ENCODE assay signal across 22 cellular contexts in genomic region chr17:49819651-49820050, GRCh38. TPM values are rescaled to one million over a fixed set of nuclear protein-coding genes. Genes with fewer than 3 reads are reported as not detected.
DNase-seq lines count a peak whose midpoint lies in the region; ATAC-seq, FAIRE-seq and TF ChIP-seq lines count a peak whose summit lies in the region.
"Had no signal": no experiment of that assay in that cellular context is flagged by ENCODE, and none has a peak within 500 bp of the region (broad histone marks: within the 10 kb centered on the region; RNA-seq: fewer than 3 reads in every experiment).

No MANE protein-coding gene starts in this region.

- H3K9me3 Mint-ChIP-seq in activated naive CD4-positive, alpha-beta T cell treated with anti-CD3 and anti-CD28 coated beads, Interleukin-2, amount 50 U/mL, for 24 hours, result peaks cover 5% of the 10 kb centered on the region
- no peaks in the 10 kb centered on the region for H3K9me3 Mint-ChIP-seq in stimulated activated effector memory CD8-positive, alpha-beta T cell treated with anti-CD3 and anti-CD28 coated beads, Interleukin-12 subunit alpha, Interleukin-12 subunit beta, amount 100 ng/mL, for 72 hours
- H3K9me3 Mint-ChIP-seq: HFFc6 had no signal

- peaks cover 15% of the 10 kb centered on the region for H3K4me1 ChIP-seq in mucosa of descending colon (ENCODE audit: low read depth)

- peaks cover 22% of the 10 kb centered on the region for H3K36me3 Mint-ChIP-seq in activated naive CD4-positive, alpha-beta T cell treated with anti-CD3 and anti-CD28 coated beads, Interleukin-2, amount 50 U/mL, for 24 hours
- peaks cover 99% of the 10 kb centered on the region for H3K36me3 Mint-ChIP-seq in stimulated activated effector memory CD8-positive, alpha-beta T cell treated with anti-CD3 and anti-CD28 coated beads, Interleukin-12 subunit alpha, Interleukin-12 subunit beta, amount 100 ng/mL, for 72 hours

- no peaks in the 10 kb centered on the region for H3K27me3 ChIP-seq in bronchial epithelial cell (ENCODE audit: control insufficient read depth, insufficient read depth, low read length)
- H3K27me3 ChIP-seq: BLaER1 treated with 17β-estradiol and CSF1 and Interleukin-3, amounts not matched to agents 10 nM and 100 nM had no signal

- no peak for FAIRE-seq in bronchial epithelial cell (lab: Jason Lieb, UNC)
- FAIRE-seq: G401.6 had no signal

- H3K4me1 Mint-ChIP-seq in activated naive CD4-positive, alpha-beta T cell treated with anti-CD3 and anti-CD28 coated beads, Interleukin-2, amount 50 U/mL, for 24 hours, result peaks cover 76% of the 10 kb centered on the region
- H3K4me1 Mint-ChIP-seq in stimulated activated effector memory CD8-positive, alpha-beta T cell treated with anti-CD3 and anti-CD28 coated beads, Interleukin-12 subunit alpha, Interleukin-12 subunit beta, amount 100 ng/mL, for 72 hours, result peaks cover 22% of the 10 kb centered on the region

- no peak overlapping the region for H3K4me3 ChIP-seq in LNCaP clone FGC (ENCODE audit: low read depth, low read length)
- H3K4me3 ChIP-seq in bronchial epithelial cell (ENCODE audit: low read depth, low read length), result no peak overlapping the region
- no peak overlapping the region for H3K4me3 ChIP-seq in mucosa of descending colon
- H3K4me3 ChIP-seq: BLaER1 treated with 17β-estradiol and CSF1 and Interleukin-3, amounts not matched to agents 10 nM and 100 nM had no signal

- TF ChIP-seq CTCF in LNCaP clone FGC (IDR thresholded peaks at IDR 0.05; ENCODE audit: control insufficient read depth, extremely low read depth, insufficient read depth) (no peak), bronchial epithelial cell (IDR thresholded peaks at IDR 0.05; ENCODE audit: insufficient read depth, low read length, severe bottlenecking) (no peak), mucosa of descending colon (IDR thresholded peaks at IDR 0.05) (no peak)

- H3K27ac Mint-ChIP-seq in activated naive CD4-positive, alpha-beta T cell treated with anti-CD3 and anti-CD28 coated beads, Interleukin-2, amount 50 U/mL, for 24 hours, result peak overlapping the region; percentile 14
- peak overlapping the region; percentile 62 for H3K27ac Mint-ChIP-seq in stimulated activated effector memory CD8-positive, alpha-beta T cell treated with anti-CD3 and anti-CD28 coated beads, Interleukin-12 subunit alpha, Interleukin-12 subunit beta, amount 100 ng/mL, for 72 hours
- H3K27ac Mint-ChIP-seq: HFFc6 had no signal

- no peak overlapping the region for H3K4me3 Mint-ChIP-seq in activated naive CD4-positive, alpha-beta T cell treated with anti-CD3 and anti-CD28 coated beads, Interleukin-2, amount 50 U/mL, for 24 hours
- no peak overlapping the region for H3K4me3 Mint-ChIP-seq in stimulated activated effector memory CD8-positive, alpha-beta T cell treated with anti-CD3 and anti-CD28 coated beads, Interleukin-12 subunit alpha, Interleukin-12 subunit beta, amount 100 ng/mL, for 72 hours
- H3K4me3 Mint-ChIP-seq: HFFc6 had no signal

- H3K36me3 ChIP-seq in bronchial epithelial cell (ENCODE audit: control insufficient read depth, insufficient read depth, low read length), result peaks cover 9% of the 10 kb centered on the region
- peaks cover 8% of the 10 kb centered on the region for H3K36me3 ChIP-seq in mucosa of descending colon (ENCODE audit: low read depth)

- DNase-seq in activated naive CD4-positive, alpha-beta T cell treated with Interleukin-2 at 50 U/mL for 16 hours, result no peak
- DNase-seq in LNCaP clone FGC (ENCODE audit: low read depth) (peak; percentile 76), bronchial epithelial cell (ENCODE audit: low read depth) (peak; percentile 25), mucosa of descending colon (no peak)
- DNase-seq in stimulated activated effector memory CD8-positive, alpha-beta T cell treated with anti-CD3 and anti-CD28 coated beads, Interleukin-12 subunit alpha, Interleukin-12 subunit beta, amount 100 ng/mL, for 72 hours (ENCODE audit: low spot score in 2 of 2), result no peak
- DNase-seq: COR-L47, DMS 273 treated with DMSO at 0.1 percent for 48 hours, H7, HFFc6, KG1, NCI-H1436 treated with DMSO at 0.1 percent for 48 hours, NCI-H2081, Right ventricle myocardium superior, SK-N-SH had no signal

- H3K27me3 Mint-ChIP-seq in activated naive CD4-positive, alpha-beta T cell treated with anti-CD3 and anti-CD28 coated beads, Interleukin-2, amount 50 U/mL, for 24 hours, result no peaks in the 10 kb centered on the region

- ATAC-seq in stimulated activated effector memory CD8-positive, alpha-beta T cell treated with anti-CD3 and anti-CD28 coated beads, Interleukin-12 subunit alpha, Interleukin-12 subunit beta, amount 100 ng/mL, for 72 hours, result no peak
- ATAC-seq in GM18861 (IDR thresholded peaks at IDR 0.05; ENCODE audit: unreplicated experiment), result no peak
- ATAC-seq in HG02571 (IDR thresholded peaks at IDR 0.05; ENCODE audit: unreplicated experiment), result no peak
- no peak for ATAC-seq in mucosa of descending colon

- intact Hi-C loops in mucosa of descending colon (cut with DNase I, micrococcal nuclease), result no loop called here

- H3K9me3 ChIP-seq in mucosa of descending colon, result no peaks in the 10 kb centered on the region
- H3K9me3 ChIP-seq: BLaER1 treated with 17β-estradiol and CSF1 and Interleukin-3, amounts not matched to agents 10 nM and 100 nM; SK-N-SH had no signal

RNA-seq across cellular contexts. Expression of gene TAC4, which starts 28.2 kb away (rescaled TPM):
- total RNA-seq in bronchial epithelial cell, result not detected in 2 replicates
- total RNA-seq in mucosa of descending colon, result not detected
- total RNA-seq: H7, HFFc6, M059J, NCI-H460, OCI-LY7, Right ventricle myocardium superior had no signal

RNA-seq across cellular contexts. Expression of gene KAT7, which starts 31.2 kb away (rescaled TPM):
- total RNA-seq in bronchial epithelial cell (12.4 and 18.8 TPM in 2 replicates), mucosa of descending colon (10 to 100 TPM; 43.7 to 73.4 (median 59.7) TPM)

RNA-seq across cellular contexts. Expression of gene FAM117A, which starts 55.7 kb away (rescaled TPM):
- total RNA-seq in bronchial epithelial cell, result 0.53 and 1.9 TPM in 2 replicates
- total RNA-seq in mucosa of descending colon, result 10 to 100 TPM in 1 of 3 donors, 1 to 10 TPM in 2; 6.5 to 22.0 (median 8.8) TPM

Comparison
In these comparisons a context has a peak if more than half of its experiments do, and no peak if none do; other contexts are left out.
1. DNase-seq: peak in LNCaP clone FGC (single experiment) and bronchial epithelial cell (single experiment); none in activated naive CD4-positive, alpha-beta T cell treated with Interleukin-2 at 50 U/mL for 16 hours (single experiment), stimulated activated effector memory CD8-positive, alpha-beta T cell treated with anti-CD3 and anti-CD28 coated beads, Interleukin-12 subunit alpha, Interleukin-12 subunit beta, amount 100 ng/mL, for 72 hours (0 of 2) and mucosa of descending colon (0 of 3).